28 cellular contexts compared by ENCODE assay signal in the genomic region with DNA sequence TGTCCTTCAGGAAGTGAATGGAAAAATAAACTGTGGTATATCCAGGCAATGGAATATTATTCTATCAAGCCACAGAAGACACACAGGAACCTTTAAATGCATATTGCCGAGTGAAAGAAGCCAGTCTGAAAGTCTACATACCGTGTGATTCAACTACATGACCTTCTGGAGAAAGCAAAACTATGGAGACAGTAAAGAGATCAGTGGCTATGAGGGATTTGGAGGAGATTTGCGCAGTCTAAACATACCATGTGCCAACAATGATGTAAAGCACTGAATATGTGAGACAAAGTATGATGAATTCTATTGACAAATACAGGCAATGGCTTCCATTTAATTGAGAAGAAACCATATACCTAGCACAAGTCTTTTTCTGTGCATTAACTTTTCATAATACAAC.
"Had no signal": no experiment of that assay in that cellular context is flagged by ENCODE, and none has a peak within 500 bp of the region (broad histone marks: within the 10 kb centered on the region; RNA-seq: fewer than 3 reads in every experiment).

No MANE protein-coding gene starts in this region.

- H3K27ac ChIP-seq: breast epithelium, colonic mucosa, RWPE1, SJCRH30 had no signal

- DNase-seq: activated CD4-positive, alpha-beta memory T cell treated with anti-CD3 and anti-CD28 coated beads for 36 hours; activated CD4-positive, alpha-beta T cell treated with anti-CD3 and anti-CD28 coated beads for 1 hour; activated CD4-positive, alpha-beta T cell treated with anti-CD3 and anti-CD28 coated beads, Interleukin-2, amount 10 ng/mL, durations not matched to agents 24 days and 14 days; activated CD8-positive, alpha-beta memory T cell treated with anti-CD3 and anti-CD28 coated beads for 24 hours; activated effector memory CD4-positive, alpha-beta T cell treated with anti-CD3 and anti-CD28 coated beads, Interleukin-2, amount 50 U/mL, for 16 hours; activated naive CD4-positive, alpha-beta T cell treated with Interleukin-2 at 50 U/mL for 16 hours; activated naive CD8-positive, alpha-beta T cell treated with anti-CD3 and anti-CD28 coated beads, Interleukin-2, amount 10 ng/mL, durations not matched to agents 7 days and 5 days; activated T-cell treated with anti-CD3 and anti-CD28 coated beads, Interleukin-2, amount 50 U/mL, for 4 hours; aorta; caudate nucleus; colonic mucosa; NCI-H1092; NCI-H1417; NCI-H2029 treated with DMSO at 0.1 percent for 48 hours; NCI-H345; NCI-H510A; NCI-H526 treated with DMSO at 0.1 percent for 48 hours; NCI-H82; NK-92 treated with Interleukin-12 subunit alpha and Interleukin-12 subunit beta, amount 100 ng/mL, for 24 hours; OCI-M1; Right ventricle myocardium superior; SJCRH30; T-helper 17 cell; T-helper 9 cell had no signal

- H3K36me3 ChIP-seq: breast epithelium, colonic mucosa, SJCRH30 had no signal

- H3K27me3 ChIP-seq: breast epithelium, colonic mucosa, SJCRH30 had no signal

- H3K4me1 ChIP-seq: breast epithelium, colonic mucosa, SJCRH30 had no signal

- ATAC-seq: activated T-cell treated with anti-CD3 and anti-CD28 coated beads, Interleukin-2, amount 50 U/mL, for 4 hours; Panc1; T-helper 17 cell; WTC11 had no signal

- H3K9me3 ChIP-seq: breast epithelium, colonic mucosa, SJCRH30 had no signal

- H3K4me3 ChIP-seq: breast epithelium, colonic mucosa, SJCRH30 had no signal
